8 cellular contexts compared by ENCODE assay signal in genomic region chrX:136147320-136147901, GRCh38. TPM values are rescaled to one million over a fixed set of nuclear protein-coding genes. Genes with fewer than 3 reads are reported as not detected.
DNase-seq lines count a peak whose midpoint lies in the region; ATAC-seq and TF ChIP-seq lines count a peak whose summit lies in the region.

FHL1 (plus strand) TSS chrX:136147533.

- DNase-seq in GM13976 (ENCODE audit: low spot score) (peak; percentile 59), NCI-H1930 (lab: John Stamatoyannopoulos, UW) (peak; percentile 34 to 41), activated T-cell treated with anti-CD3 and anti-CD28 coated beads for 24 hours (ENCODE audit: low read depth) (peak; percentile 16), epithelial cell of prostate (ENCODE audit: low read depth, low spot score) (no peak), mucosa of gallbladder (ENCODE audit: low spot score) (peak; percentile 46), dedifferentiated amniotic fluid mesenchymal stem cell (ENCODE audit: extremely low spot score) (no peak)
- peak; percentile 47 for DNase-seq in stimulated activated naive CD4-positive, alpha-beta T cell treated with Interleukin-2 at 50 U/mL for 16 hours (lab: John Stamatoyannopoulos, UW)

- H3K27ac ChIP-seq in epithelial cell of prostate = peak within 1 kb of the TSS; percentile 53

- in situ Hi-C loops in GM13976 (cut with MboI; ENCODE audit: low sequenced_read_pairs, unreplicated experiment) = no loop called here

- ATAC-seq in GM18519 (IDR thresholded peaks at IDR 0.05; ENCODE audit: low FRiP score, unreplicated experiment) = no peak

- TF ChIP-seq CTCF in GM13976 (IDR thresholded peaks at IDR 0.05; ENCODE audit: borderline replicate concordance, control extremely low read depth, extremely low read depth, insufficient read depth, missing control alignments) = no peak

RNA-seq across cellular contexts. Expression of gene FHL1, which starts in this region (rescaled TPM):
- total RNA-seq in mucosa of gallbladder = 381 TPM

Comparison
In these comparisons a context has a peak if more than half of its experiments do, and no peak if none do; other contexts are left out.
1. DNase-seq: peak in GM13976 (single experiment), NCI-H1930 (2 of 2), activated T-cell treated with anti-CD3 and anti-CD28 coated beads for 24 hours (single experiment), mucosa of gallbladder (single experiment) and stimulated activated naive CD4-positive, alpha-beta T cell treated with Interleukin-2 at 50 U/mL for 16 hours (single experiment); none in epithelial cell of prostate (single experiment) and dedifferentiated amniotic fluid mesenchymal stem cell (single experiment).